In the genomic region with DNA sequence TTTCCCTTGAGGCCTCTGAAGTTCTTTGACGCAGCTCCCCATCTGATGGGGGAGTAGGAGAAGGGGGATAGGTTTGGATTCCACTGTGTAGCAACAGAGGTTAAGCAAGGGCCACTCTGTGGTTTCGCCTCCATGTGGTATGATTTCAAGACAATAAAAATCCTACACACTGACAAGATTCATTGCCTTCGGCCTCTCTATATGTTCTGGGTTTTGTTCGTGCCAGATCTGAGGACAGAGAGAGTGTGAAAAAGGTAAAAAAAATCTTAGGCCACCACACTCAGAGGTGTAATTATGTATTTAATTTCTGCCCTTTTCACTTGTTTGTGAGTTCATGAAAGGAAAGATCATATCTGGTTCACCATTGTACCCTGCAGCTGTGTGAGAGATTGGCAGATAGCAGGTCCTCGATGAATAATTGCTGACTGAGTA, we compare ENCODE assay signal across 32 cellular contexts.
DNase-seq lines count a peak whose midpoint lies in the region; ATAC-seq and TF ChIP-seq lines count a peak whose summit lies in the region.
"Had no signal": no experiment of that assay in that cellular context is flagged by ENCODE, and none has a peak within 500 bp of the region (broad histone marks: within the 10 kb centered on the region; RNA-seq: fewer than 3 reads in every experiment).

No MANE protein-coding gene starts in this region.

- in situ Hi-C loops in IMR-90 (cut with MboI; ENCODE audit: low sequenced_read_pairs) (no loop called here), Panc1 (cut with HindIII; ENCODE audit: low pct_unique_long_range_greater_than_20kb, low sequenced_read_pairs) (no loop called here)

- H4K8ac ChIP-seq in IMR-90 (ENCODE audit: low read depth in 2 of 2, low read length in 2 of 2), result no peak overlapping the region

- no peak for TF ChIP-seq RAD21 in IMR-90 (IDR thresholded peaks at IDR 0.05; ENCODE audit: low read length)

- no peak overlapping the region for H3K9ac ChIP-seq in IMR-90 (ENCODE audit: low read depth, low read length)
- H3K9ac ChIP-seq: BLaER1, neural progenitor cell, parathyroid adenoma had no signal

- no peaks in the 10 kb centered on the region for H3K9me1 ChIP-seq in IMR-90 (ENCODE audit: insufficient read depth, low read length)

- H3K27ac Mint-ChIP-seq in GM23338, result peak overlapping the region; percentile 59; the same call in 1 of the 2 replicates
- H3K27ac Mint-ChIP-seq: activated CD4-positive, alpha-beta T cell treated with anti-CD3 and anti-CD28 coated beads, Interleukin-2, amount 10 ng/mL, durations not matched to agents 24 days and 14 days; activated naive CD4-positive, alpha-beta T cell treated with anti-CD3 and anti-CD28 coated beads, Interleukin-2, amount 50 U/mL, for 72 hours; memory B cell; neural progenitor cell; WTC11 had no signal

- no peaks in the 10 kb centered on the region for H3K4me1 Mint-ChIP-seq in GM23338
- H3K4me1 Mint-ChIP-seq: activated CD4-positive, alpha-beta T cell treated with anti-CD3 and anti-CD28 coated beads, Interleukin-2, amount 10 ng/mL, durations not matched to agents 24 days and 14 days; memory B cell; WTC11 had no signal

- no peaks in the 10 kb centered on the region for H3K79me2 ChIP-seq in GM23338 (replicated peaks; ENCODE audit: insufficient read depth)
- H3K79me2 ChIP-seq: parathyroid adenoma had no signal

- no peak overlapping the region for H3K4me3 Mint-ChIP-seq in GM23338
- H3K4me3 Mint-ChIP-seq: activated CD4-positive, alpha-beta T cell treated with anti-CD3 and anti-CD28 coated beads, Interleukin-2, amount 10 ng/mL, durations not matched to agents 24 days and 14 days; memory B cell; neural progenitor cell; WTC11 had no signal

- CTCF ChIA-PET in IMR-90 (lab: Yijun Ruan, JAX), result no interaction called here
- CTCF ChIA-PET in Panc1 (lab: Charles Lee), result no interaction called here

- no peak overlapping the region for H2BK15ac ChIP-seq in IMR-90 (ENCODE audit: low read depth, low read length)

- peaks cover 21% of the 10 kb centered on the region for H3K36me3 Mint-ChIP-seq in GM23338 (ENCODE audit: low read depth)
- H3K36me3 Mint-ChIP-seq: activated naive CD4-positive, alpha-beta T cell treated with anti-CD3 and anti-CD28 coated beads, Interleukin-2, amount 50 U/mL, for 72 hours; neural progenitor cell had no signal

- TF ChIP-seq EP300 in upper lobe of left lung (IDR thresholded peaks at IDR 0.05), result no peak

- no peaks in the 10 kb centered on the region for H3K9me2 ChIP-seq in GM23338 (ENCODE audit: insufficient read depth)

- TF ChIP-seq POLR2A in IMR-90 (IDR thresholded peaks at IDR 0.05; ENCODE audit: low read depth, low read length) (no peak), upper lobe of left lung (IDR thresholded peaks at IDR 0.05) (no peak)

- intact Hi-C loops in IMR-90 (cut with micrococcal nuclease), result loop anchor here (10.0 kb wide), 1 partner anchor 1293 kb away; no protein-coding TSS in a partner anchor
- intact Hi-C loops in Panc1 (cut with micrococcal nuclease; ENCODE audit: unreplicated experiment), result no loop called here

- H3K36me3 ChIP-seq in GM23338 (ENCODE audit: insufficient read depth), result no peaks in the 10 kb centered on the region; the same call in 1 of the 2 replicates
- H3K36me3 ChIP-seq in IMR-90 (ENCODE audit: control insufficient read depth, insufficient read depth, low read length), result no peaks in the 10 kb centered on the region
- no peaks in the 10 kb centered on the region for H3K36me3 ChIP-seq in Panc1 (ENCODE audit: control insufficient read depth, insufficient read depth, low read length)
- H3K36me3 ChIP-seq in upper lobe of left lung, result no peaks in the 10 kb centered on the region
- H3K36me3 ChIP-seq: BLaER1, neural progenitor cell, Peyer's patch, upper lobe of right lung had no signal

- no peak overlapping the region for H2BK120ac ChIP-seq in IMR-90 (ENCODE audit: low read depth, low read length)

- no peaks in the 10 kb centered on the region for H3K27me3 ChIP-seq in GM23338 (ENCODE audit: insufficient read depth)
- H3K27me3 ChIP-seq in IMR-90 (ENCODE audit: control insufficient read depth, insufficient read depth, low read length), result no peaks in the 10 kb centered on the region; the same call in 1 of the 2 replicates
- no peaks in the 10 kb centered on the region for H3K27me3 ChIP-seq in Panc1 (ENCODE audit: control insufficient read depth, insufficient read depth, low read length)
- H3K27me3 ChIP-seq in upper lobe of left lung, result no peaks in the 10 kb centered on the region
- H3K27me3 ChIP-seq: BLaER1, neural progenitor cell, Peyer's patch, upper lobe of right lung had no signal

- H3K14ac ChIP-seq in IMR-90 (replicated peaks; ENCODE audit: low read depth, low read length), result no peak overlapping the region

- ATAC-seq in GM23338, result no peak
- ATAC-seq in IMR-90 (ENCODE audit: low read depth), result no peak
- ATAC-seq in Panc1, result peak; percentile 81
- no peak for ATAC-seq in upper lobe of left lung (ENCODE audit: low FRiP score in 2 of 2)
- no peak for ATAC-seq in HG02938 (IDR thresholded peaks at IDR 0.05; ENCODE audit: unreplicated experiment)
- ATAC-seq: activated naive CD4-positive, alpha-beta T cell treated with anti-CD3 and anti-CD28 coated beads, Interleukin-2, amount 50 U/mL, for 72 hours; left lobe of liver; upper lobe of right lung; WTC11 had no signal

- POLR2A ChIA-PET in IMR-90 (lab: Charles Lee; ENCODE audit: unreplicated experiment), result no interaction called here
- POLR2A ChIA-PET in Panc1 (lab: Charles Lee), result interaction anchor here (0.5 kb wide), 1 partner anchor 373 kb away, joined by 9 read pairs; no protein-coding TSS in a partner anchor

- dilution Hi-C loops in IMR-90 (cut with HindIII; ENCODE audit: low sequenced_read_pairs, unreplicated experiment), result no loop called here

- H3F3A ChIP-seq in GM23338 (replicated peaks; ENCODE audit: low read depth), result no peaks in the 10 kb centered on the region

- no peak overlapping the region for H2AK5ac ChIP-seq in IMR-90 (ENCODE audit: low read depth, low read length)

- H2BK20ac ChIP-seq in IMR-90 (ENCODE audit: low read depth, low read length), result no peak overlapping the region

- no peak overlapping the region for H3K56ac ChIP-seq in IMR-90 (ENCODE audit: extremely low read depth, insufficient read depth, low read length)

- H3K79me1 ChIP-seq in IMR-90 (ENCODE audit: low read depth in 1 of 2, low read length in 2 of 2), result no peaks in the 10 kb centered on the region

- TF ChIP-seq CTCF in GM23338 (conservative IDR thresholded peaks at IDR 0.05; ENCODE audit: low read depth in 2 of 2), result no peak
- TF ChIP-seq CTCF in IMR-90 (conservative IDR thresholded peaks at IDR 0.05; ENCODE audit: low read depth, low read length), result no peak
- TF ChIP-seq CTCF in Panc1 (IDR thresholded peaks at IDR 0.05), result no peak
- no peak for TF ChIP-seq CTCF in upper lobe of left lung (IDR thresholded peaks at IDR 0.05)

- WGBS in IMR-90 (ENCODE audit: extremely low coverage in 2 of 2, insufficient read length in 1 of 2), 2 experiments, result no CpG with 5 or more reads among the region's 5 CpGs
- 78 to 81% methylated on average over 5 of the region's 5 CpGs for WGBS in upper lobe of left lung, 2 donors

- H4K20me1 ChIP-seq in GM23338 (replicated peaks; ENCODE audit: insufficient read depth), result no peaks in the 10 kb centered on the region
- no peaks in the 10 kb centered on the region for H4K20me1 ChIP-seq in IMR-90 (ENCODE audit: insufficient read depth, low read length)
- H4K20me1 ChIP-seq: BLaER1 had no signal

- H2AK9ac ChIP-seq in IMR-90 (replicated peaks; ENCODE audit: low read depth, low read length, poor library complexity), result no peak overlapping the region

- H3K9me3 Mint-ChIP-seq in GM23338, result peaks cover 22% of the 10 kb centered on the region

- H4K91ac ChIP-seq in IMR-90 (ENCODE audit: insufficient read depth, low read depth, low read length), result no peak overlapping the region

- H3K27ac ChIP-seq in GM23338 (ENCODE audit: low read depth), result no peak overlapping the region
- H3K27ac ChIP-seq in IMR-90 (ENCODE audit: insufficient read depth, low read length), result no peak overlapping the region
- H3K27ac ChIP-seq in Panc1 (ENCODE audit: low read length), result peak overlapping the region; percentile 78
- H3K27ac ChIP-seq in upper lobe of left lung, result no peak overlapping the region
- H3K27ac ChIP-seq: BLaER1, coronary artery, epithelial cell of prostate, neural progenitor cell, parathyroid adenoma, Peyer's patch, upper lobe of right lung had no signal

- no peak overlapping the region for H4K5ac ChIP-seq in IMR-90 (ENCODE audit: low read depth, low read length)

- no peak overlapping the region for H3K4ac ChIP-seq in IMR-90 (ENCODE audit: low read depth, low read length)

- H3K27me3 Mint-ChIP-seq in GM23338 (ENCODE audit: insufficient read depth, low read depth, poor library complexity), result peaks cover 2% of the 10 kb centered on the region
- H3K27me3 Mint-ChIP-seq: activated CD4-positive, alpha-beta T cell treated with anti-CD3 and anti-CD28 coated beads, Interleukin-2, amount 10 ng/mL, durations not matched to agents 24 days and 14 days had no signal

- H2AFZ ChIP-seq in GM23338 (peak overlapping the region; percentile 57; the same call in 1 of the 2 replicates), IMR-90 (replicated peaks; ENCODE audit: low read length, poor library complexity) (no peak overlapping the region)
- H2AFZ ChIP-seq: neural progenitor cell, parathyroid adenoma had no signal

- H3K18ac ChIP-seq in IMR-90 (ENCODE audit: low read depth, low read length), result no peak overlapping the region

- H2BK5ac ChIP-seq in IMR-90 (ENCODE audit: low read depth, low read length, poor library complexity, severe bottlenecking), result no peak overlapping the region

- H3K23ac ChIP-seq in IMR-90 (ENCODE audit: low read depth, low read length), result no peak overlapping the region

- BruUV-seq in IMR-90 (replicated peaks; lab: Mats Ljungman, UMichigan) (no TSS peak), Panc1 (replicated peaks; lab: Mats Ljungman, UMichigan) (no TSS peak)

- no peaks in the 10 kb centered on the region for H3K4me1 ChIP-seq in GM23338 (ENCODE audit: insufficient read depth)
- H3K4me1 ChIP-seq in IMR-90 (ENCODE audit: control insufficient read depth, insufficient read depth, low read length), result no peaks in the 10 kb centered on the region
- H3K4me1 ChIP-seq in Panc1 (ENCODE audit: control insufficient read depth, insufficient read depth, low read length), result no peaks in the 10 kb centered on the region
- H3K4me1 ChIP-seq in upper lobe of left lung, result no peaks in the 10 kb centered on the region
- H3K4me1 ChIP-seq: BLaER1, neural progenitor cell, Peyer's patch, upper lobe of right lung had no signal

- H3K4me2 ChIP-seq in GM23338, result no peak overlapping the region
- H3K4me2 ChIP-seq in IMR-90 (ENCODE audit: low read depth, low read length), result no peak overlapping the region
- H3K4me2 ChIP-seq: BLaER1, neural progenitor cell had no signal

- H3K9me3 ChIP-seq in IMR-90 (ENCODE audit: control insufficient read depth, insufficient read depth, low read length) (peaks cover 2% of the 10 kb centered on the region; the same call in 1 of the 2 replicates), Panc1 (ENCODE audit: control insufficient read depth, insufficient read depth, low read depth, low read length) (no peaks in the 10 kb centered on the region), upper lobe of left lung (no peaks in the 10 kb centered on the region)
- H3K9me3 ChIP-seq: Peyer's patch, upper lobe of right lung had no signal

- DNase-seq in GM23338 (ENCODE audit: low spot score) (no peak), IMR-90 (no peak), Panc1 (ENCODE audit: low read depth, low spot score) (no peak), iris pigment epithelial cell (ENCODE audit: low read depth) (peak; percentile 52), upper lobe of left lung (no peak), UCSD-AML1 (lab: John Stamatoyannopoulos, UW; ENCODE audit: unreplicated experiment) (no peak)
- no peak for DNase-seq in stimulated activated CD4-positive, alpha-beta T cell treated with anti-CD3 and anti-CD28 coated beads, Interleukin-12 subunit alpha, Interleukin-12 subunit beta, amount 100 ng/mL, for 4 hours
- DNase-seq: activated CD4-positive, alpha-beta T cell treated with anti-CD3 and anti-CD28 coated beads, Interleukin-2, amount 10 ng/mL, durations not matched to agents 24 days and 14 days; activated CD8-positive, alpha-beta memory T cell treated with anti-CD3 and anti-CD28 coated beads for 24 hours; activated T-cell treated with anti-CD3 and anti-CD28 coated beads for 4 hours; anterior cingulate cortex; effector CD8-positive, alpha-beta T cell; HCEC 1CT; NCI-H1694 treated with DMSO at 0.1 percent for 48 hours; NCI-H2171 treated with DMSO at 0.1 percent for 48 hours; NCI-H526; Peyer's patch; retina; small intestine; stimulated activated naive CD4-positive, alpha-beta T cell; SW 1271; upper lobe of right lung had no signal

- H3K4me3 ChIP-seq in GM23338 (no peak overlapping the region), IMR-90 (ENCODE audit: insufficient read depth, low read depth, low read length) (no peak overlapping the region), Panc1 (ENCODE audit: low read depth in 2 of 2, low read length in 2 of 2) (no peak overlapping the region), upper lobe of left lung (no peak overlapping the region)
- H3K4me3 ChIP-seq: BLaER1, coronary artery, neural progenitor cell, Peyer's patch, upper lobe of right lung had no signal
